Comparison of ENCODE assay signal across 19 cellular contexts in genomic region chr14:91385227-91385626, GRCh38. TPM values are rescaled to one million over a fixed set of nuclear protein-coding genes. Genes with fewer than 3 reads are reported as not detected.
DNase-seq lines count a peak whose midpoint lies in the region; ATAC-seq and TF ChIP-seq lines count a peak whose summit lies in the region.
"Had no signal": no experiment of that assay in that cellular context is flagged by ENCODE, and none has a peak within 500 bp of the region (broad histone marks: within the 10 kb centered on the region; RNA-seq: fewer than 3 reads in every experiment).

No MANE protein-coding gene starts in this region.

- H3K9me3 Mint-ChIP-seq in activated T-cell treated with anti-CD3 and anti-CD28 coated beads, Interleukin-2, amount 50 U/mL, for 72 hours: no peaks in the 10 kb centered on the region
- no peaks in the 10 kb centered on the region for H3K9me3 Mint-ChIP-seq in stimulated activated memory B cell treated with anti-CD40 and anti-IgM and Interleukin-4, amounts not matched to agents 10 μg/mL and 1 μg/mL and 100 μg/mL, for 72 hours
- no peaks in the 10 kb centered on the region for H3K9me3 Mint-ChIP-seq in endothelial cell (ENCODE audit: unreplicated experiment)
- H3K9me3 Mint-ChIP-seq: activated CD4-positive, alpha-beta T cell treated with anti-CD3 and anti-CD28 coated beads, Interleukin-2, amount 10 ng/mL, durations not matched to agents 24 days and 14 days; dendritic cell treated with granulocyte-macrophage colony-stimulating factor and Interleukin-4, amounts not matched to agents 40 ng/mL and 50 ng/mL, for 4 days had no signal

- peak overlapping the region; percentile 92 for H3K27ac ChIP-seq in OCI-LY1 (ENCODE audit: low read depth, low read length, poor library complexity, severe bottlenecking)
- H3K27ac ChIP-seq in effector memory CD4-positive, alpha-beta T cell (ENCODE audit: insufficient read depth, low read length, poor library complexity, severe bottlenecking): peak overlapping the region; percentile 20
- H3K27ac ChIP-seq in transverse colon: no peak overlapping the region
- no peak overlapping the region for H3K27ac ChIP-seq in right cardiac atrium (ENCODE audit: low read length)
- H3K27ac ChIP-seq: BLaER1, breast epithelium, suprapubic skin had no signal

- no peak for DNase-seq in activated T-cell treated with anti-CD3 and anti-CD28 coated beads, Interleukin-2, amount 50 U/mL, for 72 hours
- DNase-seq in activated T-cell treated with anti-CD3 and anti-CD28 coated beads for 4 hours: no peak
- no peak for DNase-seq in effector memory CD4-positive, alpha-beta T cell
- DNase-seq in transverse colon: no peak
- DNase-seq in endothelial cell (ENCODE audit: low spot score): no peak
- DNase-seq in right cardiac atrium: no peak
- DNase-seq: activated CD4-positive, alpha-beta T cell treated with anti-CD3 and anti-CD28 coated beads, Interleukin-2, amount 10 ng/mL, durations not matched to agents 24 days and 14 days; DMS153; GF-D8; NCI-H1694; NCI-H774; SHP77; T-helper 1 cell had no signal

- H3F3A ChIP-seq in OCI-LY1 (ENCODE audit: insufficient read depth, low read length): no peaks in the 10 kb centered on the region

- H3K9me2 ChIP-seq in OCI-LY1 (ENCODE audit: low read depth, low read length): no peaks in the 10 kb centered on the region

- no peak for TF ChIP-seq CTCF in OCI-LY1 (IDR thresholded peaks at IDR 0.05; ENCODE audit: low read length)
- no peak for TF ChIP-seq CTCF in transverse colon (IDR thresholded peaks at IDR 0.05)
- TF ChIP-seq CTCF in endothelial cell (IDR thresholded peaks at IDR 0.05; ENCODE audit: unreplicated experiment): no peak

- no peak overlapping the region; the same call in 1 of the 2 replicates for H3K9ac ChIP-seq in OCI-LY1 (ENCODE audit: low read length)
- H3K9ac ChIP-seq: BLaER1 had no signal

- H3K36me3 ChIP-seq in OCI-LY1 (ENCODE audit: insufficient read depth, low read length): peaks cover 29% of the 10 kb centered on the region; the same call in 1 of the 2 replicates
- no peaks in the 10 kb centered on the region for H3K36me3 ChIP-seq in effector memory CD4-positive, alpha-beta T cell (ENCODE audit: control insufficient read depth, insufficient read depth, low read length)
- no peaks in the 10 kb centered on the region for H3K36me3 ChIP-seq in transverse colon
- H3K36me3 ChIP-seq: breast epithelium, suprapubic skin had no signal

- in situ Hi-C loops in transverse colon (cut with MboI; ENCODE audit: low pct_ligation_motif_present in 1 of 4, low pct_unique_long_range_greater_than_20kb in 1 of 4, low sequenced_read_pairs in 3 of 4): no loop called here

- H3K4me1 ChIP-seq in OCI-LY1 (ENCODE audit: insufficient read depth, low read length, severe bottlenecking) (peaks cover 87% of the 10 kb centered on the region), transverse colon (peaks cover 0 to 32% (median 12%) of the 10 kb centered on the region in 4 donors), right cardiac atrium (ENCODE audit: control insufficient read depth, insufficient read depth, low read length) (no peaks in the 10 kb centered on the region)
- peaks cover 80% of the 10 kb centered on the region for H3K4me1 ChIP-seq in effector memory CD4-positive, alpha-beta T cell (ENCODE audit: control insufficient read depth, insufficient read depth, low read length, poor library complexity, severe bottlenecking)
- H3K4me1 ChIP-seq: breast epithelium had no signal

- peak overlapping the region in 1 of 2 donors; percentile 13 for H3K4me3 Mint-ChIP-seq in activated T-cell treated with anti-CD3 and anti-CD28 coated beads, Interleukin-2, amount 50 U/mL, for 72 hours
- H3K4me3 Mint-ChIP-seq in stimulated activated memory B cell treated with anti-CD40 and anti-IgM and Interleukin-4, amounts not matched to agents 10 μg/mL and 1 μg/mL and 100 μg/mL, for 72 hours: no peak overlapping the region
- no peak overlapping the region for H3K4me3 Mint-ChIP-seq in endothelial cell (ENCODE audit: unreplicated experiment)
- H3K4me3 Mint-ChIP-seq: activated CD4-positive, alpha-beta T cell treated with anti-CD3 and anti-CD28 coated beads, Interleukin-2, amount 10 ng/mL, durations not matched to agents 24 days and 14 days; dendritic cell treated with granulocyte-macrophage colony-stimulating factor and Interleukin-4, amounts not matched to agents 40 ng/mL and 50 ng/mL, for 4 days had no signal

- peak overlapping the region; percentile 82 for H3K27ac Mint-ChIP-seq in activated T-cell treated with anti-CD3 and anti-CD28 coated beads, Interleukin-2, amount 50 U/mL, for 72 hours
- peak overlapping the region; percentile 64 for H3K27ac Mint-ChIP-seq in stimulated activated memory B cell treated with anti-CD40 and anti-IgM and Interleukin-4, amounts not matched to agents 10 μg/mL and 1 μg/mL and 100 μg/mL, for 72 hours
- no peak overlapping the region for H3K27ac Mint-ChIP-seq in endothelial cell (ENCODE audit: unreplicated experiment)
- H3K27ac Mint-ChIP-seq: activated CD4-positive, alpha-beta T cell treated with anti-CD3 and anti-CD28 coated beads, Interleukin-2, amount 10 ng/mL, durations not matched to agents 24 days and 14 days; dendritic cell treated with granulocyte-macrophage colony-stimulating factor and Interleukin-4, amounts not matched to agents 40 ng/mL and 50 ng/mL, for 4 days had no signal

- peaks cover 98% of the 10 kb centered on the region for H3K79me2 ChIP-seq in OCI-LY1 (ENCODE audit: insufficient read depth, low read length)

- H2AFZ ChIP-seq in OCI-LY1 (ENCODE audit: low read length): no peak overlapping the region

- H3K9me3 ChIP-seq in OCI-LY1 (ENCODE audit: low read length): no peaks in the 10 kb centered on the region
- no peaks in the 10 kb centered on the region for H3K9me3 ChIP-seq in effector memory CD4-positive, alpha-beta T cell (ENCODE audit: control insufficient read depth, low read length)
- no peaks in the 10 kb centered on the region for H3K9me3 ChIP-seq in transverse colon
- H3K9me3 ChIP-seq in right cardiac atrium (ENCODE audit: control insufficient read depth, low read length): no peaks in the 10 kb centered on the region
- H3K9me3 ChIP-seq: BLaER1, breast epithelium, suprapubic skin had no signal

- no peak for ATAC-seq in activated T-cell treated with anti-CD3 and anti-CD28 coated beads, Interleukin-2, amount 50 U/mL, for 72 hours (replicated peaks in 1 of 2)
- no peak for ATAC-seq in stimulated activated memory B cell treated with anti-CD40 and anti-IgM and Interleukin-4, amounts not matched to agents 10 μg/mL and 1 μg/mL and 100 μg/mL, for 72 hours
- ATAC-seq in right cardiac atrium: no peak

- 95% methylated on average over 9 of the region's 9 CpGs; no CpG with 5 or more reads in 1 of the 2 donors for WGBS in transverse colon (ENCODE audit: low coverage in 1 of 2), 2 donors
- 93% methylated on average over 9 of the region's 9 CpGs for WGBS in right cardiac atrium

- no peaks in the 10 kb centered on the region for H4K20me1 ChIP-seq in OCI-LY1 (ENCODE audit: insufficient read depth, low read length)

- peaks cover 92% of the 10 kb centered on the region for H3K4me1 Mint-ChIP-seq in activated T-cell treated with anti-CD3 and anti-CD28 coated beads, Interleukin-2, amount 50 U/mL, for 72 hours (ENCODE audit: low read depth)
- H3K4me1 Mint-ChIP-seq in stimulated activated memory B cell treated with anti-CD40 and anti-IgM and Interleukin-4, amounts not matched to agents 10 μg/mL and 1 μg/mL and 100 μg/mL, for 72 hours: peaks cover 81% of the 10 kb centered on the region
- H3K4me1 Mint-ChIP-seq in endothelial cell (ENCODE audit: unreplicated experiment): peaks cover 22% of the 10 kb centered on the region

- peaks cover 0 to 5% of the 10 kb centered on the region in 2 donors for H3K36me3 Mint-ChIP-seq in activated T-cell treated with anti-CD3 and anti-CD28 coated beads, Interleukin-2, amount 50 U/mL, for 72 hours (ENCODE audit: insufficient read depth in 2 of 2)
- peaks cover 24% of the 10 kb centered on the region for H3K36me3 Mint-ChIP-seq in stimulated activated memory B cell treated with anti-CD40 and anti-IgM and Interleukin-4, amounts not matched to agents 10 μg/mL and 1 μg/mL and 100 μg/mL, for 72 hours
- peaks cover 4% of the 10 kb centered on the region for H3K36me3 Mint-ChIP-seq in endothelial cell (ENCODE audit: low read depth, unreplicated experiment)

- H3K4me3 ChIP-seq in OCI-LY1 (ENCODE audit: low read depth, low read length, poor library complexity, severe bottlenecking) (no peak overlapping the region), transverse colon (no peak overlapping the region), right cardiac atrium (ENCODE audit: low read length) (no peak overlapping the region)
- no peak overlapping the region for H3K4me3 ChIP-seq in effector memory CD4-positive, alpha-beta T cell (ENCODE audit: insufficient read depth, low read depth, low read length, poor library complexity, severe bottlenecking)
- H3K4me3 ChIP-seq: BLaER1, breast epithelium, suprapubic skin had no signal

- intact Hi-C loops in transverse colon (cut with DNase I; ENCODE audit: low total_unique reads): no loop called here
- intact Hi-C loops in right cardiac atrium (cut with DNase I): no loop called here

- TF ChIP-seq EP300 in transverse colon (IDR thresholded peaks at IDR 0.05; ENCODE audit: low read depth): no peak

- no peaks in the 10 kb centered on the region for H3K27me3 ChIP-seq in OCI-LY1 (ENCODE audit: insufficient read depth, low read length)
- H3K27me3 ChIP-seq in effector memory CD4-positive, alpha-beta T cell (replicated peaks; ENCODE audit: control insufficient read depth, insufficient read depth, low read length, poor library complexity, severe bottlenecking): no peaks in the 10 kb centered on the region
- H3K27me3 ChIP-seq in transverse colon: no peaks in the 10 kb centered on the region
- no peaks in the 10 kb centered on the region for H3K27me3 ChIP-seq in right cardiac atrium (ENCODE audit: control insufficient read depth, insufficient read depth)
- H3K27me3 ChIP-seq: BLaER1, breast epithelium had no signal

- peak overlapping the region; percentile 24; the same call in 1 of the 2 replicates for H3K4me2 ChIP-seq in OCI-LY1 (ENCODE audit: low read length)

- TF ChIP-seq POLR2A in transverse colon (IDR thresholded peaks at IDR 0.05): no peak

- H3K27me3 Mint-ChIP-seq in activated T-cell treated with anti-CD3 and anti-CD28 coated beads, Interleukin-2, amount 50 U/mL, for 72 hours (ENCODE audit: low read depth): no peaks in the 10 kb centered on the region
- no peaks in the 10 kb centered on the region for H3K27me3 Mint-ChIP-seq in stimulated activated memory B cell treated with anti-CD40 and anti-IgM and Interleukin-4, amounts not matched to agents 10 μg/mL and 1 μg/mL and 100 μg/mL, for 72 hours
- peaks cover 5% of the 10 kb centered on the region for H3K27me3 Mint-ChIP-seq in endothelial cell (ENCODE audit: unreplicated experiment)
- H3K27me3 Mint-ChIP-seq: activated CD4-positive, alpha-beta T cell treated with anti-CD3 and anti-CD28 coated beads, Interleukin-2, amount 10 ng/mL, durations not matched to agents 24 days and 14 days had no signal

RNA-seq across cellular contexts. Expression of gene CCDC88C, which starts 32.4 kb away (rescaled TPM):
- 100 to 1,000 TPM; 103 to 111 TPM for total RNA-seq in activated T-cell treated with anti-CD3 and anti-CD28 coated beads, Interleukin-2, amount 50 U/mL, for 72 hours
- total RNA-seq in transverse colon: 100 to 1,000 TPM in 1 of 4 donors, 10 to 100 TPM in 3; 29.5 to 171 (median 60.3) TPM
- total RNA-seq in endothelial cell (ENCODE audit: unreplicated experiment): 48.2 TPM
- total RNA-seq in right cardiac atrium: 1 to 10 TPM; 2.5 to 5.4 (median 4.8) TPM
- 2.5 TPM for polyA plus RNA-seq in right cardiac atrium

Comparison
In these comparisons a context has a peak if more than half of its experiments do, and no peak if none do; other contexts are left out.
1. H3K27ac ChIP-seq: peak in OCI-LY1 (single experiment) and effector memory CD4-positive, alpha-beta T cell (single experiment); none in transverse colon (0 of 4) and right cardiac atrium (single experiment).